Comparison of ENCODE assay signal across 13 cellular contexts in genomic region chr2:47568164-47568861, GRCh38. TPM values are rescaled to one million over a fixed set of nuclear protein-coding genes. Genes with fewer than 3 reads are reported as not detected.
DNase-seq lines count a peak whose midpoint lies in the region; ATAC-seq and TF ChIP-seq lines count a peak whose summit lies in the region.
"Had no signal": no experiment of that assay in that cellular context is flagged by ENCODE, and none has a peak within 500 bp of the region (broad histone marks: within the 10 kb centered on the region; RNA-seq: fewer than 3 reads in every experiment).

No MANE protein-coding gene starts in this region.

- H3K79me2 ChIP-seq in hepatocyte: no peaks in the 10 kb centered on the region

- no peaks in the 10 kb centered on the region for H3K9me2 ChIP-seq in hepatocyte (replicated peaks; ENCODE audit: insufficient read depth)

- H3K27me3 Mint-ChIP-seq in natural killer cell (ENCODE audit: low read depth in 2 of 2): peaks cover 47 to 56% of the 10 kb centered on the region in 2 donors
- H3K27me3 Mint-ChIP-seq in natural killer cell treated with Interleukin-12 subunit alpha and Interleukin-12 subunit beta and Interleukin-15 and Interleukin-18, amount 100 ng/mL, for 72 hours: peaks cover 42 to 55% of the 10 kb centered on the region in 2 donors
- H3K27me3 Mint-ChIP-seq in CD4-positive, alpha-beta memory T cell: peaks cover 42 to 50% of the 10 kb centered on the region in 2 donors

- H3K27ac ChIP-seq in hepatocyte: no peak overlapping the region
- H3K27ac ChIP-seq in CD4-positive, alpha-beta memory T cell (ENCODE audit: low read depth, low read length): no peak overlapping the region

- ATAC-seq in natural killer cell (no peak), GM18873 (IDR thresholded peaks at IDR 0.05; ENCODE audit: low FRiP score, unreplicated experiment) (no peak)
- no peak for ATAC-seq in natural killer cell treated with Interleukin-12 subunit alpha and Interleukin-12 subunit beta and Interleukin-15 and Interleukin-18, amount 100 ng/mL, for 72 hours
- ATAC-seq: activated naive CD4-positive, alpha-beta T cell treated with anti-CD3 and anti-CD28 coated beads, Interleukin-2, amount 50 U/mL, for 72 hours had no signal

- no peak overlapping the region for H3K4me3 ChIP-seq in hepatocyte
- no peak overlapping the region for H3K4me3 ChIP-seq in CD4-positive, alpha-beta memory T cell (ENCODE audit: low read length in 2 of 2)

- peak overlapping the region; percentile 95 for H3K4me2 ChIP-seq in hepatocyte

- DNase-seq in natural killer cell (no peak), NCI-H82 treated with DMSO at 0.1 percent for 48 hours (lab: John Stamatoyannopoulos, UW; ENCODE audit: unreplicated experiment) (peak; percentile 77), hepatocyte (ENCODE audit: low spot score) (no peak), HT-29 (ENCODE audit: low spot score) (no peak)
- no peak for DNase-seq in natural killer cell treated with Interleukin-12 subunit alpha and Interleukin-12 subunit beta and Interleukin-15 and Interleukin-18, amount 100 ng/mL, for 72 hours (ENCODE audit: low spot score)
- DNase-seq in stimulated activated naive CD4-positive, alpha-beta T cell treated with Interleukin-2 at 50 U/mL for 16 hours (lab: John Stamatoyannopoulos, UW): no peak
- no peak for DNase-seq in CD4-positive, alpha-beta memory T cell
- DNase-seq: KG1; NCI-H1930; stimulated activated CD4-positive, alpha-beta T cell treated with anti-CD3 and anti-CD28 coated beads, Interleukin-2, amount 100 ng/mL, for 24 hours had no signal

- intact Hi-C loops in natural killer cell (cut with micrococcal nuclease): no loop called here
- intact Hi-C loops in CD4-positive, alpha-beta memory T cell (cut with micrococcal nuclease): no loop called here

- peak overlapping the region; percentile 70 for H3K4me3 Mint-ChIP-seq in natural killer cell
- H3K4me3 Mint-ChIP-seq in natural killer cell treated with Interleukin-12 subunit alpha and Interleukin-12 subunit beta and Interleukin-15 and Interleukin-18, amount 100 ng/mL, for 72 hours: no peak overlapping the region
- H3K4me3 Mint-ChIP-seq in CD4-positive, alpha-beta memory T cell: peak overlapping the region in 3 of 8 donors; percentile 48 to 76 (median 64)

- no peak overlapping the region for H3K27ac Mint-ChIP-seq in natural killer cell
- H3K27ac Mint-ChIP-seq in natural killer cell treated with Interleukin-12 subunit alpha and Interleukin-12 subunit beta and Interleukin-15 and Interleukin-18, amount 100 ng/mL, for 72 hours: no peak overlapping the region
- no peak overlapping the region for H3K27ac Mint-ChIP-seq in CD4-positive, alpha-beta memory T cell
- H3K27ac Mint-ChIP-seq: activated naive CD4-positive, alpha-beta T cell treated with anti-CD3 and anti-CD28 coated beads, Interleukin-2, amount 50 U/mL, for 72 hours had no signal

- no peaks in the 10 kb centered on the region for H3K36me3 Mint-ChIP-seq in natural killer cell
- peaks cover 5% of the 10 kb centered on the region for H3K36me3 Mint-ChIP-seq in natural killer cell treated with Interleukin-12 subunit alpha and Interleukin-12 subunit beta and Interleukin-15 and Interleukin-18, amount 100 ng/mL, for 72 hours
- no peaks in the 10 kb centered on the region for H3K36me3 Mint-ChIP-seq in CD4-positive, alpha-beta memory T cell

- H3K36me3 ChIP-seq in hepatocyte (replicated peaks; ENCODE audit: insufficient read depth, low read depth): no peaks in the 10 kb centered on the region
- H3K36me3 ChIP-seq in CD4-positive, alpha-beta memory T cell (ENCODE audit: insufficient read depth, low read length): no peaks in the 10 kb centered on the region

- TF ChIP-seq CTCF in natural killer cell (IDR thresholded peaks at IDR 0.05) (no peak), hepatocyte (IDR thresholded peaks at IDR 0.05; ENCODE audit: poor library complexity) (no peak)

- POLR2A ChIA-PET in CD4-positive, alpha-beta memory T cell (lab: Charles Lee; ENCODE audit: partially characterized antibody): no interaction called here

- H2AFZ ChIP-seq in hepatocyte: no peak overlapping the region

- H3K9me3 Mint-ChIP-seq in natural killer cell: no peaks in the 10 kb centered on the region
- no peaks in the 10 kb centered on the region for H3K9me3 Mint-ChIP-seq in natural killer cell treated with Interleukin-12 subunit alpha and Interleukin-12 subunit beta and Interleukin-15 and Interleukin-18, amount 100 ng/mL, for 72 hours
- peaks cover 0 to 11% (median 3%) of the 10 kb centered on the region in 8 donors for H3K9me3 Mint-ChIP-seq in CD4-positive, alpha-beta memory T cell
- H3K9me3 Mint-ChIP-seq: activated naive CD4-positive, alpha-beta T cell treated with anti-CD3 and anti-CD28 coated beads, Interleukin-2, amount 50 U/mL, for 72 hours had no signal

- H3K9me3 ChIP-seq in hepatocyte (ENCODE audit: low read depth): no peaks in the 10 kb centered on the region
- no peaks in the 10 kb centered on the region for H3K9me3 ChIP-seq in CD4-positive, alpha-beta memory T cell (ENCODE audit: control insufficient read depth in 1 of 2, low read length in 2 of 2)

- H3K4me1 ChIP-seq in hepatocyte (ENCODE audit: insufficient read depth): no peaks in the 10 kb centered on the region
- no peaks in the 10 kb centered on the region for H3K4me1 ChIP-seq in CD4-positive, alpha-beta memory T cell (ENCODE audit: insufficient read depth, low read length)

- CTCF ChIA-PET in CD4-positive, alpha-beta memory T cell (lab: Charles Lee; ENCODE audit: partially characterized antibody): no interaction called here

- 71% methylated on average over 1 of the region's 1 CpG for WGBS in hepatocyte (ENCODE audit: low lambda C conversion rate, missing lambda C conversion rate)

- H4K20me1 ChIP-seq in hepatocyte (ENCODE audit: insufficient read depth, poor library complexity, severe bottlenecking): peaks cover 3% of the 10 kb centered on the region

- peaks cover 10 to 19% of the 10 kb centered on the region in 2 donors for H3K4me1 Mint-ChIP-seq in natural killer cell
- peaks cover 6 to 10% of the 10 kb centered on the region in 2 donors for H3K4me1 Mint-ChIP-seq in natural killer cell treated with Interleukin-12 subunit alpha and Interleukin-12 subunit beta and Interleukin-15 and Interleukin-18, amount 100 ng/mL, for 72 hours (ENCODE audit: low read depth in 2 of 2)
- peaks cover 7 to 28% (median 17%) of the 10 kb centered on the region in 4 donors for H3K4me1 Mint-ChIP-seq in CD4-positive, alpha-beta memory T cell

- peaks cover 64% of the 10 kb centered on the region for H3K27me3 ChIP-seq in hepatocyte
- peaks cover 29% of the 10 kb centered on the region for H3K27me3 ChIP-seq in CD4-positive, alpha-beta memory T cell (ENCODE audit: insufficient read depth, low read length)

RNA-seq across cellular contexts. Expression of gene KCNK12, which starts 2.5 kb away (rescaled TPM):
- under 1 TPM; 0.26 to 0.54 (median 0.50) TPM for total RNA-seq in natural killer cell
- under 1 TPM; 0.25 to 0.26 TPM for total RNA-seq in natural killer cell treated with Interleukin-12 subunit alpha and Interleukin-12 subunit beta and Interleukin-15 and Interleukin-18, amount 100 ng/mL, for 72 hours
- total RNA-seq in hepatocyte: 9.6 and 9.8 TPM in 2 replicates
- polyA plus RNA-seq in hepatocyte: 27.6 and 30.0 TPM in 2 replicates
- total RNA-seq in HT-29 (2014; rRNA removed; shearing (Covaris generic)): not detected in 2 replicates
- under 1 TPM; 0.79 to 0.86 TPM for total RNA-seq in CD4-positive, alpha-beta memory T cell
- polyA plus RNA-seq in CD4-positive, alpha-beta memory T cell: under 1 TPM; 0.20 to 0.32 TPM
- polyA plus RNA-seq: fibroblast of lung had no signal
